6 cellular contexts compared by ENCODE assay signal in the genomic region with DNA sequence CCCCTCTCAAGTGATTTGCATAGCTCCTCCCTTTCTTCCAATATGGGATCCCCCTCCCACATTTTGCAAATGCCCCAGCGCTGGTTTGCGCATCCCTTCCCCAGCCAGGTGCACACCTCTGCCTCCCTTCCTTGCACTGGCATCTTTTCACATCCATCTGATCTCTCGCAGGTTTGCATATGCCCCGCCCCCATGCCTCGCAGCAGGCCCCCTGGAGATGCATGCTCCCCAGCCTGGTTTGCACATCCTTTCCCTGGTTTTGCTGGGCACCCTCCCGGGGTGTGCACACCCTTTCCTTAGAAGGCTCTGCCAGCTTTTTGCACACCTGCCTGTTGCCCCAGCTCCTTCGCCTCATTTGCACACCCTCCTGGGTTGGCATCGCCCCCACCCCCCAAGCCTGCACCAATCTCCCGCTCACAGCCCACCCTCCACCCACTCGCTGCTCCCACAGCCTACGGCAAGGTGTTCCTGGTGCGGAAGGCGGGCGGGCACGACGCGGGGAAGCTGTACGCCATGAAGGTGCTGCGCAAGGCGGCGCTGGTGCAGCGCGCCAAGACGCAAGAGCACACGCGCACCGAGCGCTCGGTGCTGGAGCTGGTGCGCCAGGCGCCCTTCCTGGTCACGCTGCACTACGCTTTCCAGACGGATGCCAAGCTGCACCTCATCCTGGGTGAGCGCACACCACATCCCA.
DNase-seq lines count a peak whose midpoint lies in the region; ATAC-seq and TF ChIP-seq lines count a peak whose summit lies in the region.

No MANE protein-coding gene starts in this region.

- peak overlapping the region; percentile 69 to 86 for H3K27ac Mint-ChIP-seq in effector memory CD8-positive, alpha-beta T cell

- DNase-seq in Ammon's horn (ENCODE audit: low spot score): peak; percentile 62
- peak; percentile 70 for DNase-seq in NCI-H69 (lab: John Stamatoyannopoulos, UW)
- no peak for DNase-seq in effector memory CD8-positive, alpha-beta T cell
- no peak for DNase-seq in retinal pigment epithelial cell (ENCODE audit: low read depth)
- DNase-seq in NCI-H2107 treated with DMSO at 0.1 percent for 48 hours (lab: John Stamatoyannopoulos, UW; ENCODE audit: unreplicated experiment): no peak

- peak overlapping the region; percentile 73 for H3K4me3 ChIP-seq in retinal pigment epithelial cell (ENCODE audit: low read length)

- peak; percentile 44 for TF ChIP-seq CTCF in retinal pigment epithelial cell (conservative IDR thresholded peaks at IDR 0.05; ENCODE audit: low read depth, low read length)

- H3K4me3 Mint-ChIP-seq in effector memory CD8-positive, alpha-beta T cell: peak overlapping the region; percentile 93

- peaks cover 34% of the 10 kb centered on the region for H3K36me3 Mint-ChIP-seq in effector memory CD8-positive, alpha-beta T cell (ENCODE audit: insufficient read depth)

- H3K4me1 Mint-ChIP-seq in effector memory CD8-positive, alpha-beta T cell (ENCODE audit: low read depth in 2 of 2): peaks cover 22 to 34% of the 10 kb centered on the region in 2 donors

- H3K9me3 Mint-ChIP-seq in effector memory CD8-positive, alpha-beta T cell: no peaks in the 10 kb centered on the region

- peak; percentile 9 for ATAC-seq in effector memory CD8-positive, alpha-beta T cell (replicated peaks)
- ATAC-seq in HG03139 (IDR thresholded peaks at IDR 0.05; ENCODE audit: unreplicated experiment): no peak

- H3K27me3 Mint-ChIP-seq in effector memory CD8-positive, alpha-beta T cell: no peaks in the 10 kb centered on the region

Comparison
In these comparisons a context has a peak if more than half of its experiments do, and no peak if none do; other contexts are left out.
1. DNase-seq: peak in Ammon's horn (single experiment) and NCI-H69 (single experiment); none in effector memory CD8-positive, alpha-beta T cell (0 of 3), retinal pigment epithelial cell (single experiment) and NCI-H2107 treated with DMSO at 0.1 percent for 48 hours (single experiment).